Comparison of ENCODE assay signal across 21 cellular contexts in the genomic region with DNA sequence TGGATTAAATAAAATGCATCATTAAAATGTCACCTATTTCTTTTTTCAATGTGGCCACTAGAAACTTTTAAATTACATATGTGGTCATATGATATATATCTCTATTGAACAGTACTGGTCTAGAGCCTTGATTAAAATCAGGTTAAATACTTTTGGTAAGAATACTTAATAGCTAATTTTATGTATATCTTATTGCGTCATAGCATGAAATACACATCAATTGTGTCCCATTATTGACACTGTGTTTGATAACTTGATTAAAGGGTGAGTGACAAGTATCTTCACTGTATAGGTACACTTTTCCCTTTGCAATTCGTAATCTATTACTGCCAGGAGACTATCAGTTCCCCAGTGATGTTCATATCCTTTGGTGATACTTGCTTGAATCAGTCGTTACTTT. TPM values are rescaled to one million over a fixed set of nuclear protein-coding genes. Genes with fewer than 3 reads are reported as not detected.
A peak's percentile ranks its signal among the peaks of the same experiment; 100 is the strongest.
DNase-seq lines count a peak whose midpoint lies in the region; ATAC-seq, FAIRE-seq and TF ChIP-seq lines count a peak whose summit lies in the region.
"Had no signal": no experiment of that assay in that cellular context is flagged by ENCODE, and none has a peak within 500 bp of the region (broad histone marks: within the 10 kb centered on the region; RNA-seq: fewer than 3 reads in every experiment).

No MANE protein-coding gene starts in this region.

- no peaks in the 10 kb centered on the region for H4K20me1 ChIP-seq in HepG2 (ENCODE audit: insufficient read depth, low read length)
- no peaks in the 10 kb centered on the region for H4K20me1 ChIP-seq in H1 (replicated peaks in 1 of 2; ENCODE audit: control insufficient read depth in 1 of 2, insufficient read depth in 2 of 2, low read length in 2 of 2)
- H4K20me1 ChIP-seq: BLaER1 treated with 17β-estradiol and CSF1 and Interleukin-3, amounts not matched to agents 10 nM and 100 nM had no signal

- H3K14ac ChIP-seq in H1 (ENCODE audit: insufficient read length): no peak overlapping the region

- H3K27me3 ChIP-seq in HepG2 (ENCODE audit: control insufficient read depth in 1 of 2, insufficient read depth in 2 of 2, low read length in 2 of 2): peaks cover 0 to 5% of the 10 kb centered on the region in 2 experiments; a peak in 1 of 5 replicates
- H3K27me3 ChIP-seq in right lobe of liver: no peaks in the 10 kb centered on the region
- H3K27me3 ChIP-seq in H1 (replicated peaks in 1 of 4; ENCODE audit: control insufficient read depth in 3 of 4, extremely low read depth in 1 of 4, insufficient read depth in 3 of 4, low read length in 3 of 4): no peaks in the 10 kb centered on the region
- H3K27me3 ChIP-seq: BLaER1 treated with 17β-estradiol and CSF1 and Interleukin-3, amounts not matched to agents 10 nM and 100 nM had no signal

- H3K79me2 ChIP-seq in HepG2 (ENCODE audit: insufficient read depth, low read length): no peaks in the 10 kb centered on the region
- H3K79me2 ChIP-seq in H1 (ENCODE audit: control insufficient read depth in 1 of 2, insufficient read depth in 2 of 2, low read length in 2 of 2): no peaks in the 10 kb centered on the region

- H3K79me1 ChIP-seq in H1 (ENCODE audit: low read depth, low read length): no peaks in the 10 kb centered on the region

- H3K4me2 ChIP-seq in HepG2 (ENCODE audit: low read depth, low read length): no peak overlapping the region
- H3K4me2 ChIP-seq in H1 (ENCODE audit: insufficient read depth in 1 of 2, low read depth in 2 of 2, low read length in 2 of 2): no peak overlapping the region
- H3K4me2 ChIP-seq: A549; BLaER1 treated with 17β-estradiol and CSF1 and Interleukin-3, amounts not matched to agents 10 nM and 100 nM had no signal

- no peak overlapping the region for H2BK12ac ChIP-seq in H1 (ENCODE audit: low read depth, low read length)

- FAIRE-seq in HepG2 (lab: Jason Lieb, UNC) (no peak), H1 (lab: Jason Lieb, UNC) (no peak), kidney (lab: Jason Lieb, UNC) (peak; percentile 8)
- FAIRE-seq: D721Med, G401.6, GM12891, GM19239 had no signal

- H3K56ac ChIP-seq in H1 (replicated peaks; ENCODE audit: insufficient read length, low read depth, low read length): no peak overlapping the region

- no peak overlapping the region for H3K4ac ChIP-seq in H1 (replicated peaks; ENCODE audit: insufficient read length, low read depth, low read length)

- H3K9me3 ChIP-seq in HepG2 (ENCODE audit: low read length) (no peaks in the 10 kb centered on the region), right lobe of liver (no peaks in the 10 kb centered on the region), H1 (ENCODE audit: insufficient read depth in 2 of 2, low read depth in 1 of 2, low read length in 1 of 2) (no peaks in the 10 kb centered on the region), kidney (ENCODE audit: control insufficient read depth in 1 of 2, low read length in 2 of 2) (no peaks in the 10 kb centered on the region)
- H3K9me3 ChIP-seq: A549, Caco-2 had no signal

- POLR2A ChIA-PET in HepG2 (lab: Yijun Ruan, JAX): no interaction called here
- POLR2A ChIA-PET in H1 (lab: Charles Lee; ENCODE audit: partially characterized antibody): no interaction called here

- no peak overlapping the region for H2AK5ac ChIP-seq in H1 (ENCODE audit: low read depth, low read length)

- no peak overlapping the region for H3K23ac ChIP-seq in H1 (ENCODE audit: insufficient read length)

- no peak overlapping the region for H4K8ac ChIP-seq in H1 (ENCODE audit: extremely low read depth, insufficient read depth, low read length)

- no peak overlapping the region for H4K5ac ChIP-seq in H1 (ENCODE audit: insufficient read length, low read depth, low read length)

- H3K36me3 ChIP-seq in HepG2 (replicated peaks in 1 of 2; ENCODE audit: control insufficient read depth in 1 of 2, insufficient read depth in 2 of 2, low read length in 2 of 2): no peaks in the 10 kb centered on the region
- no peaks in the 10 kb centered on the region for H3K36me3 ChIP-seq in right lobe of liver
- no peaks in the 10 kb centered on the region for H3K36me3 ChIP-seq in H1 (ENCODE audit: control insufficient read depth in 2 of 4, insufficient read depth in 4 of 4, low read length in 3 of 4)
- no peaks in the 10 kb centered on the region for H3K36me3 ChIP-seq in kidney (ENCODE audit: control insufficient read depth in 1 of 2, insufficient read depth in 2 of 2, low read length in 2 of 2)
- H3K36me3 ChIP-seq: BLaER1 treated with 17β-estradiol and CSF1 and Interleukin-3, amounts not matched to agents 10 nM and 100 nM had no signal

- H2BK120ac ChIP-seq in H1 (replicated peaks; ENCODE audit: low read depth, low read length): no peak overlapping the region

- H3K23me2 ChIP-seq in H1 (ENCODE audit: low read depth, low read length): peaks cover 1% of the 10 kb centered on the region; the same call in 1 of the 2 replicates

- 32% methylated on average over 3 of the region's 3 CpGs for WGBS in HepG2 (ENCODE audit: low lambda C conversion rate)
- 59% methylated on average over 3 of the region's 3 CpGs for WGBS in right lobe of liver (ENCODE audit: insufficient coverage, low coverage, low lambda C conversion rate, missing lambda C conversion rate)
- 86% methylated on average over 3 of the region's 3 CpGs; no CpG with 5 or more reads in 1 of the 2 experiments for WGBS in H1 (ENCODE audit: extremely low coverage in 1 of 2, insufficient coverage in 1 of 2, insufficient read length in 1 of 2, insufficient replicate concordance in 2 of 2, low coverage in 1 of 2, low lambda C conversion rate in 2 of 2, missing lambda C conversion rate in 1 of 2), 2 experiments

- ATAC-seq in HepG2 (no peak), right lobe of liver (no peak), GM21529 (IDR thresholded peaks at IDR 0.05; ENCODE audit: unreplicated experiment) (no peak), GM19467 (IDR thresholded peaks at IDR 0.05; ENCODE audit: unreplicated experiment) (no peak)
- ATAC-seq: A549; CD8-positive, alpha-beta T cell had no signal

- peaks cover 5% of the 10 kb centered on the region; the same call in 1 of the 2 replicates for H3K4me1 ChIP-seq in HepG2 (ENCODE audit: insufficient read depth, low read length)
- H3K4me1 ChIP-seq in right lobe of liver: peaks cover 0 to 1% (median 0%) of the 10 kb centered on the region in 4 donors
- peaks cover 0 to 3% (median 0%) of the 10 kb centered on the region in 4 experiments; a peak in 2 of 7 replicates for H3K4me1 ChIP-seq in H1 (replicated peaks in 1 of 4; ENCODE audit: control insufficient read depth in 3 of 4, insufficient read depth in 4 of 4, low read length in 3 of 4)
- H3K4me1 ChIP-seq in kidney (ENCODE audit: control insufficient read depth in 1 of 2, insufficient read depth in 1 of 2, low read depth in 1 of 2, low read length in 2 of 2): no peaks in the 10 kb centered on the region
- H3K4me1 ChIP-seq: A549, Caco-2 had no signal

- no peak for TF ChIP-seq RAD21 in HepG2 (CRISPR knock-in tag; IDR thresholded peaks at IDR 0.05)
- no peak for TF ChIP-seq RAD21 in H1 (IDR thresholded peaks at IDR 0.05 in 1 of 2, conservative IDR thresholded peaks at IDR 0.05 in 1 of 2; ENCODE audit: low read depth in 2 of 2, low read length in 2 of 2)

- H3K18ac ChIP-seq in H1 (ENCODE audit: extremely low read depth, low read length): no peak overlapping the region

- intact Hi-C loops in HepG2 (cut with micrococcal nuclease; ENCODE audit: unreplicated experiment): no loop called here
- intact Hi-C loops in right lobe of liver (cut with DNase I): no loop called here
- intact Hi-C loops in kidney (cut with DNase I): no loop called here

- DNase-seq in HepG2 (ENCODE audit: low spot score) (no peak), right lobe of liver (no peak), H1 (ENCODE audit: low read depth in 1 of 2, low spot score in 2 of 2) (no peak), kidney (no peak)
- DNase-seq: AML-193; Caco-2; Calu3; CD4-positive, alpha-beta T cell; CD8-positive, alpha-beta T cell; DMS79 treated with DMSO at 0.1 percent for 48 hours; GF-D8 had no signal

- no peak overlapping the region for H2BK5ac ChIP-seq in H1 (ENCODE audit: low read depth, low read length)

- no peak for TF ChIP-seq EP300 in HepG2 (IDR thresholded peaks at IDR 0.05; ENCODE audit: low read depth in 2 of 2, low read length in 2 of 2)
- TF ChIP-seq EP300 in HepG2 (CRISPR knock-in tag; IDR thresholded peaks at IDR 0.05; ENCODE audit: borderline replicate concordance): no peak
- no peak for TF ChIP-seq EP300 in H1 (IDR thresholded peaks at IDR 0.05; ENCODE audit: borderline replicate concordance in 1 of 2, low read depth in 2 of 2, low read length in 2 of 2)

- H3K9ac ChIP-seq in HepG2 (ENCODE audit: insufficient read depth, low read depth, low read length) (no peak overlapping the region), H1 (replicated peaks in 1 of 4; ENCODE audit: extremely low read depth in 1 of 4, low read depth in 3 of 4, low read length in 3 of 4) (no peak overlapping the region), kidney (ENCODE audit: low read length in 2 of 2) (no peak overlapping the region)
- H3K9ac ChIP-seq: BLaER1 treated with 17β-estradiol and CSF1 and Interleukin-3, amounts not matched to agents 10 nM and 100 nM had no signal

- H2AFZ ChIP-seq in HepG2 (ENCODE audit: low read length) (no peak overlapping the region), H1 (ENCODE audit: low read length) (no peak overlapping the region)

- H3K4me3 ChIP-seq in HepG2 (replicated peaks in 1 of 3; ENCODE audit: insufficient read depth in 1 of 3, low read depth in 2 of 3, low read length in 3 of 3) (no peak overlapping the region), right lobe of liver (no peak overlapping the region), H1 (ENCODE audit: extremely low read depth in 1 of 4, insufficient read depth in 2 of 4, low read depth in 3 of 4, low read length in 4 of 4) (no peak overlapping the region), kidney (ENCODE audit: low read length in 2 of 2) (no peak overlapping the region)
- H3K4me3 ChIP-seq: A549; BLaER1 treated with 17β-estradiol and CSF1 and Interleukin-3, amounts not matched to agents 10 nM and 100 nM had no signal

- TF ChIP-seq POLR2A in HepG2 (IDR thresholded peaks at IDR 0.05; ENCODE audit: insufficient read depth in 1 of 2, low read depth in 2 of 2, low read length in 2 of 2) (no peak), right lobe of liver (IDR thresholded peaks at IDR 0.05) (no peak), H1 (IDR thresholded peaks at IDR 0.05; ENCODE audit: control extremely low read depth in 1 of 2, low read depth in 2 of 2, low read length in 2 of 2) (no peak)

- H3K27ac ChIP-seq in HepG2 (ENCODE audit: extremely low read length, insufficient read depth, low read length) (no peak overlapping the region), right lobe of liver (no peak overlapping the region), H1 (ENCODE audit: low read depth, low read length) (no peak overlapping the region), kidney (ENCODE audit: low read depth in 2 of 2, low read length in 2 of 2) (no peak overlapping the region)
- H3K27ac ChIP-seq: 22Rv1; A549; BLaER1 treated with 17β-estradiol and CSF1 and Interleukin-3, amounts not matched to agents 10 nM and 100 nM; C4-2B had no signal

- no TSS peak for BruUV-seq in HepG2 (replicated peaks; lab: Mats Ljungman, UMichigan)

- in situ Hi-C loops in HepG2 (cut with HindIII; ENCODE audit: extremely low pct_ligation_motif_present, low pct_unique_long_range_greater_than_20kb): no loop called here

- CTCF ChIA-PET in HepG2 (lab: Yijun Ruan, JAX; ENCODE audit: low intra/inter-chr PET ratio, low total read pairs): no interaction called here
- CTCF ChIA-PET in H1 (lab: Charles Lee; ENCODE audit: partially characterized antibody): interaction anchor here (1.6 kb wide), 1 partner anchor 111 kb away, joined by 4 read pairs; no protein-coding TSS in a partner anchor

- no peak overlapping the region for H2BK20ac ChIP-seq in H1 (ENCODE audit: low read length)

- no peak for TF ChIP-seq CTCF in HepG2 (CRISPR knock-in tag; IDR thresholded peaks at IDR 0.05)
- TF ChIP-seq CTCF in right lobe of liver (IDR thresholded peaks at IDR 0.05): no peak
- TF ChIP-seq CTCF in H1 (IDR thresholded peaks at IDR 0.05; ENCODE audit: control extremely low read depth in 1 of 3, insufficient read depth in 1 of 3, low read depth in 1 of 3, low read length in 3 of 3): no peak
- no peak for TF ChIP-seq CTCF in kidney (IDR thresholded peaks at IDR 0.05; ENCODE audit: borderline replicate concordance, extremely low read depth, insufficient read depth)

- no peak overlapping the region for H4K91ac ChIP-seq in H1 (replicated peaks; ENCODE audit: insufficient read length, low read length)

- H2BK15ac ChIP-seq in H1 (ENCODE audit: low read length): no peak overlapping the region

RNA-seq across cellular contexts. Expression of gene HELB, which starts 4.4 kb away (rescaled TPM):
- total RNA-seq in HepG2 (2016; rRNA removed; fragmentation: Illumina TruSeq; extraction: Trizol) (3.7 and 4.5 TPM in 2 replicates), right lobe of liver (1 to 10 TPM; 1.5 to 4.2 (median 3.3) TPM), kidney (7.3 TPM)
- total RNA-seq in HepG2 (2016; cell fraction: cytosol; rRNA removed; fragmentation: Illumina TruSeq; extraction: Trizol; ENCODE audit: low read depth): 0.40 and 0.44 TPM in 2 replicates
- 3.0 and 4.9 TPM in 2 replicates for total RNA-seq in HepG2 (2016; cell fraction: insoluble cytoplasmic fraction; rRNA removed; fragmentation: Illumina TruSeq; extraction: Trizol)
- total RNA-seq in HepG2 (2016; cell fraction: membrane; rRNA removed; fragmentation: Illumina TruSeq; extraction: Trizol): 0.96 and 1.1 TPM in 2 replicates
- 5.6 and 6.5 TPM in 2 replicates for total RNA-seq in HepG2 (2016; cell fraction: nucleus; rRNA removed; fragmentation: Illumina TruSeq; extraction: Trizol)
- polyA plus RNA-seq in HepG2 (2011; rRNA removed) (1.4 and 1.7 TPM in 2 replicates), H1 (2011; rRNA removed) (1.4 and 1.8 TPM in 2 replicates), kidney (ENCODE audit: insufficient read depth, low read depth, low replicate concordance) (0.41 TPM)
- 0.67 and 0.96 TPM in 2 replicates for polyA plus RNA-seq in HepG2 (2011; cell fraction: cytosol; rRNA removed)
- 1.9 and 2.0 TPM in 2 replicates for polyA plus RNA-seq in HepG2 (2011; cell fraction: nucleus; rRNA removed)
- polyA plus RNA-seq in HepG2 (2012): 0.64 and 0.81 TPM in 2 replicates
- polyA plus RNA-seq in HepG2 (2016; cell fraction: cytosol; fragmentation: Illumina TruSeq; extraction: Trizol; ENCODE audit: low read depth): 0.03 and 0.05 TPM in 2 replicates
- 0.64 and 0.69 TPM in 2 replicates for polyA plus RNA-seq in HepG2 (2016; cell fraction: insoluble cytoplasmic fraction; fragmentation: Illumina TruSeq; extraction: Trizol; ENCODE audit: low read depth)
- 0.07 and 0.10 TPM in 2 replicates for polyA plus RNA-seq in HepG2 (2016; cell fraction: membrane; fragmentation: Illumina TruSeq; extraction: Trizol; ENCODE audit: low read depth)
- polyA plus RNA-seq in HepG2 (2016; cell fraction: nucleus; fragmentation: Illumina TruSeq; extraction: Trizol; ENCODE audit: insufficient read depth, low read depth): 1.3 TPM in 2 replicates
- 5.1 and 7.0 TPM in 2 replicates for polyA minus RNA-seq in HepG2 (2011; rRNA and poly(A)+ RNA removed; ENCODE audit: low replicate concordance)
- 2.3 and 2.4 TPM in 2 replicates for polyA minus RNA-seq in HepG2 (2011; cell fraction: cytosol; rRNA and poly(A)+ RNA removed)
- polyA minus RNA-seq in HepG2 (2011; cell fraction: nucleus; rRNA and poly(A)+ RNA removed): 24.2 and 25.5 TPM in 2 replicates
- total RNA-seq in H1 (2021; fragmentation: NEBNext Ultra II Directional; extraction: Animal tissue kit (Norgen Biotek cat#: 25700)): 6.5 and 7.6 TPM in 2 replicates
- polyA plus RNA-seq in H1 (2011; cell fraction: cytosol; rRNA removed): 1.8 TPM
- polyA plus RNA-seq in H1 (2011; cell fraction: nucleus; rRNA removed): 2.0 TPM
- polyA plus RNA-seq in H1 (2012, experiment 1 of 2): 1.1 to 2.3 TPM (median 1.5 TPM) in 4 replicates
- polyA plus RNA-seq in H1 (2012, experiment 2 of 2): 0.08 TPM
- polyA plus RNA-seq in H1 (2013, experiment 1 of 2): 2.3 TPM
- 2.2 TPM for polyA plus RNA-seq in H1 (2013, experiment 2 of 2)
- 6.8 and 8.2 TPM in 2 replicates for polyA minus RNA-seq in H1 (2011; rRNA and poly(A)+ RNA removed)
- polyA minus RNA-seq in H1 (2011; cell fraction: cytosol; rRNA and poly(A)+ RNA removed): 3.5 TPM
- polyA minus RNA-seq in H1 (2011; cell fraction: nucleus; rRNA and poly(A)+ RNA removed): 17.4 TPM

Comparison
In these comparisons a context has a peak if more than half of its experiments do, and no peak if none do; other contexts are left out.
1. Of the 41 proteins assayed by ChIP-seq in both HepG2 and H1: peak only in HepG2: none; only in H1: none; in both: CEBPB; in neither: 40.